ENCODE assay signal across 16 cellular contexts in the genomic region with DNA sequence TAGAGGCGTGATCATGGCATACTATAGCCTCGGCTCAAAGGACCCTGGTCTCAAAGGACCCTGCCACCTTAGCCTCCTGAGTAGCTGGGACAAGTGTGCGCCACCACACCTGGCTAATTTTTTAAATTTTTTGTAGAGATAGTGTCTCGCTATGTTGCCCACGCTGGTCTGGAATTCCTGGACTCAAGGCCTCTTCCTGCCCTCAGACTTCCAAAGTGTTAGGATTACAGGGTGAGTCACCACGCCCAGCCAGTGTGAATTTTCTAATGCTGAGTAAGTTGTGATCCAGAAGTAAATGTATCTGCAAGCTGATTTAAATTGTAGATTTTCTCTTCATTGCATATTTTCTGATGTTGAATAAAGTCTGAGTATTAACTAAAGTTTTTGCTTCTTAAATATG. TPM values are rescaled to one million over a fixed set of nuclear protein-coding genes. Genes with fewer than 3 reads are reported as not detected.
DNase-seq lines count a peak whose midpoint lies in the region; ATAC-seq and TF ChIP-seq lines count a peak whose summit lies in the region.
"Had no signal": no experiment of that assay in that cellular context is flagged by ENCODE, and none has a peak within 500 bp of the region (broad histone marks: within the 10 kb centered on the region; RNA-seq: fewer than 3 reads in every experiment).

No MANE protein-coding gene starts in this region.

- H3K36me3 Mint-ChIP-seq in brain = peaks cover 22% of the 10 kb centered on the region
- peaks cover 21% of the 10 kb centered on the region for H3K36me3 Mint-ChIP-seq in CD4-positive, alpha-beta T cell (ENCODE audit: low read depth)
- peaks cover 6% of the 10 kb centered on the region for H3K36me3 Mint-ChIP-seq in activated naive CD4-positive, alpha-beta T cell treated with anti-CD3 and anti-CD28 coated beads for 36 hours (ENCODE audit: low read depth)
- H3K36me3 Mint-ChIP-seq: natural killer cell had no signal

- no peak overlapping the region for H3K4me3 ChIP-seq in AG09309 (ENCODE audit: control insufficient read depth, low read depth, low read length)
- H3K4me3 ChIP-seq in right cardiac atrium (ENCODE audit: low read length) = no peak overlapping the region
- H3K4me3 ChIP-seq: dorsolateral prefrontal cortex had no signal

- H3K4me1 Mint-ChIP-seq in brain = peaks cover 34% of the 10 kb centered on the region
- peaks cover 28% of the 10 kb centered on the region for H3K4me1 Mint-ChIP-seq in CD4-positive, alpha-beta T cell (ENCODE audit: low read depth)
- H3K4me1 Mint-ChIP-seq in activated naive CD4-positive, alpha-beta T cell treated with anti-CD3 and anti-CD28 coated beads for 36 hours (ENCODE audit: low read depth) = peaks cover 30% of the 10 kb centered on the region

- no peak overlapping the region for H3K27ac Mint-ChIP-seq in brain
- no peak overlapping the region for H3K27ac Mint-ChIP-seq in CD4-positive, alpha-beta T cell
- H3K27ac Mint-ChIP-seq in activated naive CD4-positive, alpha-beta T cell treated with anti-CD3 and anti-CD28 coated beads for 36 hours = no peak overlapping the region
- H3K27ac Mint-ChIP-seq: CD8-positive, alpha-beta T cell; T-cell had no signal

- DNase-seq in AG09309 (ENCODE audit: low read depth) (peak; percentile 38), HT1080 (ENCODE audit: low read depth) (peak; percentile 77), kidney glomerular epithelial cell (lab: John Stamatoyannopoulos, UW) (peak; percentile 35), right cardiac atrium (no peak), substantia nigra (lab: John Stamatoyannopoulos, UW) (no peak)
- no peak for DNase-seq in CD4-positive, alpha-beta T cell
- no peak for DNase-seq in activated naive CD4-positive, alpha-beta T cell treated with anti-CD3 and anti-CD28 coated beads for 36 hours
- DNase-seq: activated CD4-positive, alpha-beta T cell treated with anti-CD3 and anti-CD28 coated beads, Interleukin-2, amount 50 U/mL, for 4 hours; activated gamma-delta T cell treated with Interleukin-2 at 50 U/mL for 16 hours; CD8-positive, alpha-beta T cell; dorsolateral prefrontal cortex; natural killer cell; NCI-H1436; stimulated activated naive CD4-positive, alpha-beta T cell treated with Interleukin-2 at 50 U/mL for 16 hours; T-cell had no signal

- intact Hi-C loops in right cardiac atrium (cut with DNase I) = no loop called here
- intact Hi-C loops in CD4-positive, alpha-beta T cell (cut with DNase I, micrococcal nuclease) = no loop called here
- intact Hi-C loops in activated naive CD4-positive, alpha-beta T cell treated with anti-CD3 and anti-CD28 coated beads for 36 hours (cut with micrococcal nuclease) = no loop called here

- no peak for ATAC-seq in right cardiac atrium
- no peak for ATAC-seq in CD4-positive, alpha-beta T cell (ENCODE audit: poor library complexity)
- ATAC-seq: CD8-positive, alpha-beta T cell; natural killer cell; T-cell had no signal

- 83% methylated on average over 6 of the region's 6 CpGs for WGBS in right cardiac atrium

- POLR2A ChIA-PET in CD4-positive, alpha-beta T cell (lab: Charles Lee) = no interaction called here

- H3K27me3 ChIP-seq in right cardiac atrium (ENCODE audit: control insufficient read depth, insufficient read depth) = no peaks in the 10 kb centered on the region
- H3K27me3 ChIP-seq in CD4-positive, alpha-beta T cell (ENCODE audit: control insufficient read depth, insufficient read depth, low read length) = no peaks in the 10 kb centered on the region

- CTCF ChIA-PET in CD4-positive, alpha-beta T cell (lab: Charles Lee) = no interaction called here
- CTCF ChIA-PET in activated naive CD4-positive, alpha-beta T cell treated with anti-CD3 and anti-CD28 coated beads for 36 hours (lab: Charles Lee) = no interaction called here

- TF ChIP-seq CTCF in AG09309 (IDR thresholded peaks at IDR 0.05; ENCODE audit: control insufficient read depth, insufficient read depth, low read depth, low read length, missing control alignments) (no peak), brain (conservative IDR thresholded peaks at IDR 0.05) (no peak)
- no peak for TF ChIP-seq CTCF in CD4-positive, alpha-beta T cell (IDR thresholded peaks at IDR 0.05)

- H3K9me3 ChIP-seq in right cardiac atrium (ENCODE audit: control insufficient read depth, low read length) = no peaks in the 10 kb centered on the region
- no peaks in the 10 kb centered on the region for H3K9me3 ChIP-seq in CD4-positive, alpha-beta T cell (ENCODE audit: control insufficient read depth, low read length)

- H3K4me3 Mint-ChIP-seq in brain = peak overlapping the region in 3 of 5 experiments; percentile 24 to 63 (median 42)
- no peak overlapping the region for H3K4me3 Mint-ChIP-seq in CD4-positive, alpha-beta T cell
- no peak overlapping the region for H3K4me3 Mint-ChIP-seq in activated naive CD4-positive, alpha-beta T cell treated with anti-CD3 and anti-CD28 coated beads for 36 hours
- H3K4me3 Mint-ChIP-seq: CD8-positive, alpha-beta T cell; natural killer cell; T-cell had no signal

- no peaks in the 10 kb centered on the region for H3K4me1 ChIP-seq in right cardiac atrium (ENCODE audit: control insufficient read depth, insufficient read depth, low read length)

- H3K27me3 Mint-ChIP-seq in brain = peaks cover 4% of the 10 kb centered on the region
- H3K27me3 Mint-ChIP-seq in CD4-positive, alpha-beta T cell = no peaks in the 10 kb centered on the region
- no peaks in the 10 kb centered on the region for H3K27me3 Mint-ChIP-seq in activated naive CD4-positive, alpha-beta T cell treated with anti-CD3 and anti-CD28 coated beads for 36 hours (ENCODE audit: low read depth)
- H3K27me3 Mint-ChIP-seq: T-cell had no signal

- H3K9me3 Mint-ChIP-seq in brain = peaks cover 0 to 12% (median 0%) of the 10 kb centered on the region in 5 experiments
- H3K9me3 Mint-ChIP-seq in CD4-positive, alpha-beta T cell = no peaks in the 10 kb centered on the region
- peaks cover 1% of the 10 kb centered on the region for H3K9me3 Mint-ChIP-seq in activated naive CD4-positive, alpha-beta T cell treated with anti-CD3 and anti-CD28 coated beads for 36 hours
- H3K9me3 Mint-ChIP-seq: CD8-positive, alpha-beta T cell; natural killer cell; T-cell had no signal

- no peak overlapping the region for H3K27ac ChIP-seq in right cardiac atrium (ENCODE audit: low read length)
- no peak overlapping the region for H3K27ac ChIP-seq in substantia nigra (ENCODE audit: low read depth, low read length, poor library complexity, severe bottlenecking)
- H3K27ac ChIP-seq in CD4-positive, alpha-beta T cell (ENCODE audit: low read depth, low read length) = no peak overlapping the region
- H3K27ac ChIP-seq: dorsolateral prefrontal cortex had no signal

RNA-seq across cellular contexts. Expression of a gene that starts 2.6 kb away (rescaled TPM):
- 1.8 and 4.3 TPM in 2 replicates for total RNA-seq in HT1080 (2014; rRNA removed; shearing (Covaris generic))
- polyA plus RNA-seq in HT1080 (2015; cell fraction: cytosol; rRNA removed) = 1.9 and 2.7 TPM in 2 replicates
- polyA plus RNA-seq in HT1080 (2015; cell fraction: nucleus; rRNA removed) = 5.3 and 7.6 TPM in 2 replicates
- 0.83 TPM for polyA plus RNA-seq in brain (ENCODE audit: insufficient read depth, low read depth, low replicate concordance)
- total RNA-seq in right cardiac atrium = 1 to 10 TPM; 2.7 to 3.2 (median 3.0) TPM
- 1.4 TPM for polyA plus RNA-seq in right cardiac atrium
- total RNA-seq in CD4-positive, alpha-beta T cell = 1 to 10 TPM; 1.2 to 1.9 TPM
- 1 to 10 TPM in 1 of 2 experiments, under 1 TPM in 1; 0.94 to 1.9 TPM for total RNA-seq in activated naive CD4-positive, alpha-beta T cell treated with anti-CD3 and anti-CD28 coated beads for 36 hours

RNA-seq across cellular contexts. Expression of a gene that starts 25.7 kb away (rescaled TPM):
- 0.07 and 0.40 TPM in 2 replicates for total RNA-seq in HT1080 (2014; rRNA removed; shearing (Covaris generic))
- polyA plus RNA-seq in HT1080 (2015; cell fraction: cytosol; rRNA removed) = 0.06 and 0.20 TPM in 2 replicates
- polyA plus RNA-seq in HT1080 (2015; cell fraction: nucleus; rRNA removed) = 0.10 TPM in 1 of 2 replicates, not detected in the other
- polyA plus RNA-seq in brain (ENCODE audit: insufficient read depth, low read depth, low replicate concordance) (9.9 TPM), right cardiac atrium (10.6 TPM)
- total RNA-seq in right cardiac atrium = 10 to 100 TPM; 12.8 to 41.5 (median 16.2) TPM
- total RNA-seq in CD4-positive, alpha-beta T cell = 1 to 10 TPM; 4.0 to 4.6 TPM
- total RNA-seq in activated naive CD4-positive, alpha-beta T cell treated with anti-CD3 and anti-CD28 coated beads for 36 hours = under 1 TPM; 0.79 to 0.99 TPM

Comparison
In these comparisons a context has a peak if more than half of its experiments do, and no peak if none do; other contexts are left out.
1. DNase-seq: peak in AG09309 (single experiment), HT1080 (single experiment) and kidney glomerular epithelial cell (single experiment); none in right cardiac atrium (0 of 3), substantia nigra (0 of 49), CD4-positive, alpha-beta T cell (0 of 10) and activated naive CD4-positive, alpha-beta T cell treated with anti-CD3 and anti-CD28 coated beads for 36 hours (single experiment).
2. H3K4me3 Mint-ChIP-seq: peak in brain (3 of 5); none in CD4-positive, alpha-beta T cell (single experiment) and activated naive CD4-positive, alpha-beta T cell treated with anti-CD3 and anti-CD28 coated beads for 36 hours (single experiment).